Comparison of ENCODE assay signal across 2 cellular contexts in the genomic region with DNA sequence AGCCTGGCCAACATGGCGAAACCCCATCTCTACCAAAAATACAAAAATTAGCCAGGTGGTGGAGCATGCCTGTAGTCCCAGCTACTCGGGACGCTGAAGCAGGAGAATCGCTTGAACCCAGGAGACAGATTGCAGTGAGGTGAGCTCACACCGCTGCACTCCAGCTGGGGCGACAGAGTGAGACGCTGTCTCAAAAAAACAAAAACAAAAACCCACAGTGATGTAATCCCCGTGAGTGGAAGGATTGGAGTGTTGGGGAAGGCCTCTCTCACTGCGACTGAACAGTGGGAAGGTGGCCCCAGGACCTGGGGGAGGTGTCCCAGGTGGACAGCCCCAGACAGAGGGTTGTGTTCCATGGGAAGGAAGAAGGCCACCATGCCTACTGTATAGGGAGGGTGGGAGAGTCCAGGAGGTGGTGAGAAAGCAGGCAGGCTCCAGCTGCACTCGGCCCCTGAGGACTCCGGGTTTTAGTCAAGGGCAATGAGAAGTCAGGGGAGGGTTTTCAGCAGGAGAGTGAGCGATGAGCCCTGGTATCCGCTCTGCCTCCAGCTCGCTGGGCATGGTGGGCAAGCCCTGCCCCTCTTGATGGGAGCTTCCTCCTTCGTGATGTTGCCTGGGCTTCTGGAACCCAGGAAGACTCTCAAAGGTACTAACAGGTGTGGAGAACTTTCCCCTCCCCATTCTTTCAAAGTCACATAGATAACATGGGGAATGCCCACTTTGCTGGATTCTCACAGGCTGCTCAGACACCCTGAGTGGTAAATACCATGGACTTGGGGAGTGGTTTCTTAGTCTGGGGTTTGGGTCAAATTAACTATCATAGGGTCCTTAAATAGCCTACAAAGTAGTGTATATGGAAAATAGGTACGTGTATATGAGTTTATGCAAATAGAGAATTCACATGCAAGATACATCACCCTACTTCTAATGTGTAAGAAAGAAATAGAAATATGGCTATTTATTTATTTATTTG.
TF ChIP-seq lines count a peak whose summit lies in the region.

No MANE protein-coding gene starts in this region.

TF ChIP-seq in GM23338, 12 proteins besides CTCF, POLR2A, EP300 and RAD21 (continued from another document and continues in another):
- TF ChIP-seq, protein P1, sequence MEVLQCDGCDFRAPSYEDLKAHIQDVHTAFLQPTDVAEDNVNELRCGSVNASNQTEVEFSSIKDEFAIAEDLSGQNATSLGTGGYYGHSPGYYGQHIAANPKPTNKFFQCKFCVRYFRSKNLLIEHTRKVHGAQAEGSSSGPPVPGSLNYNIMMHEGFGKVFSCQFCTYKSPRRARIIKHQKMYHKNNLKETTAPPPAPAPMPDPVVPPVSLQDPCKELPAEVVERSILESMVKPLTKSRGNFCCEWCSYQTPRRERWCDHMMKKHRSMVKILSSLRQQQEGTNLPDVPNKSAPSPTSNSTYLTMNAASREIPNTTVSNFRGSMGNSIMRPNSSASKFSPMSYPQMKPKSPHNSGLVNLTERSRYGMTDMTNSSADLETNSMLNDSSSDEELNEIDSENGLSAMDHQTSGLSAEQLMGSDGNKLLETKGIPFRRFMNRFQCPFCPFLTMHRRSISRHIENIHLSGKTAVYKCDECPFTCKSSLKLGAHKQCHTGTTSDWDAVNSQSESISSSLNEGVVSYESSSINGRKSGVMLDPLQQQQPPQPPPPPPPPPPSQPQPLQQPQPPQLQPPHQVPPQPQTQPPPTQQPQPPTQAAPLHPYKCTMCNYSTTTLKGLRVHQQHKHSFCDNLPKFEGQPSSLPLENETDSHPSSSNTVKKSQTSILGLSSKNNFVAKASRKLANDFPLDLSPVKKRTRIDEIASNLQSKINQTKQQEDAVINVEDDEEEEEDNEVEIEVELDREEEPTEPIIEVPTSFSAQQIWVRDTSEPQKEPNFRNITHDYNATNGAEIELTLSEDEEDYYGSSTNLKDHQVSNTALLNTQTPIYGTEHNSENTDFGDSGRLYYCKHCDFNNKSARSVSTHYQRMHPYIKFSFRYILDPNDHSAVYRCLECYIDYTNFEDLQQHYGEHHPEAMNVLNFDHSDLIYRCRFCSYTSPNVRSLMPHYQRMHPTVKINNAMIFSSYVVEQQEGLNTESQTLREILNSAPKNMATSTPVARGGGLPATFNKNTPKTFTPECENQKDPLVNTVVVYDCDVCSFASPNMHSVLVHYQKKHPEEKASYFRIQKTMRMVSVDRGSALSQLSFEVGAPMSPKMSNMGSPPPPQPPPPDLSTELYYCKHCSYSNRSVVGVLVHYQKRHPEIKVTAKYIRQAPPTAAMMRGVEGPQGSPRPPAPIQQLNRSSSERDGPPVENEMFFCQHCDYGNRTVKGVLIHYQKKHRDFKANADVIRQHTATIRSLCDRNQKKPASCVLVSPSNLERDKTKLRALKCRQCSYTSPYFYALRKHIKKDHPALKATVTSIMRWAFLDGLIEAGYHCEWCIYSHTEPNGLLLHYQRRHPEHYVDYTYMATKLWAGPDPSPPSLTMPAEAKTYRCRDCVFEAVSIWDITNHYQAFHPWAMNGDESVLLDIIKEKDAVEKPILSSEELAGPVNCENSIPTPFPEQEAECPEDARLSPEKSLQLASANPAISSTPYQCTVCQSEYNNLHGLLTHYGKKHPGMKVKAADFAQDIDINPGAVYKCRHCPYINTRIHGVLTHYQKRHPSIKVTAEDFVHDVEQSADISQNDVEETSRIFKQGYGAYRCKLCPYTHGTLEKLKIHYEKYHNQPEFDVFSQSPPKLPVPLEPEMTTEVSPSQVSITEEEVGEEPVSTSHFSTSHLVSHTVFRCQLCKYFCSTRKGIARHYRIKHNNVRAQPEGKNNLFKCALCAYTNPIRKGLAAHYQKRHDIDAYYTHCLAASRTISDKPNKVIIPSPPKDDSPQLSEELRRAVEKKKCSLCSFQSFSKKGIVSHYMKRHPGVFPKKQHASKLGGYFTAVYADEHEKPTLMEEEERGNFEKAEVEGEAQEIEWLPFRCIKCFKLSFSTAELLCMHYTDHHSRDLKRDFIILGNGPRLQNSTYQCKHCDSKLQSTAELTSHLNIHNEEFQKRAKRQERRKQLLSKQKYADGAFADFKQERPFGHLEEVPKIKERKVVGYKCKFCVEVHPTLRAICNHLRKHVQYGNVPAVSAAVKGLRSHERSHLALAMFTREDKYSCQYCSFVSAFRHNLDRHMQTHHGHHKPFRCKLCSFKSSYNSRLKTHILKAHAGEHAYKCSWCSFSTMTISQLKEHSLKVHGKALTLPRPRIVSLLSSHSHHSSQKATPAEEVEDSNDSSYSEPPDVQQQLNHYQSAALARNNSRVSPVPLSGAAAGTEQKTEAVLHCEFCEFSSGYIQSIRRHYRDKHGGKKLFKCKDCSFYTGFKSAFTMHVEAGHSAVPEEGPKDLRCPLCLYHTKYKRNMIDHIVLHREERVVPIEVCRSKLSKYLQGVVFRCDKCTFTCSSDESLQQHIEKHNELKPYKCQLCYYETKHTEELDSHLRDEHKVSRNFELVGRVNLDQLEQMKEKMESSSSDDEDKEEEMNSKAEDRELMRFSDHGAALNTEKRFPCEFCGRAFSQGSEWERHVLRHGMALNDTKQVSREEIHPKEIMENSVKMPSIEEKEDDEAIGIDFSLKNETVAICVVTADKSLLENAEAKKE (CRISPR knock-in tag; IDR thresholded peaks at IDR 0.05) = no peak
- no peak for TF ChIP-seq ZNF331 (CRISPR knock-in tag; IDR thresholded peaks at IDR 0.05; ENCODE audit: low read depth)
- no peak for TF ChIP-seq JUNB (IDR thresholded peaks at IDR 0.05; ENCODE audit: unreplicated experiment)
- TF ChIP-seq, protein P2, sequence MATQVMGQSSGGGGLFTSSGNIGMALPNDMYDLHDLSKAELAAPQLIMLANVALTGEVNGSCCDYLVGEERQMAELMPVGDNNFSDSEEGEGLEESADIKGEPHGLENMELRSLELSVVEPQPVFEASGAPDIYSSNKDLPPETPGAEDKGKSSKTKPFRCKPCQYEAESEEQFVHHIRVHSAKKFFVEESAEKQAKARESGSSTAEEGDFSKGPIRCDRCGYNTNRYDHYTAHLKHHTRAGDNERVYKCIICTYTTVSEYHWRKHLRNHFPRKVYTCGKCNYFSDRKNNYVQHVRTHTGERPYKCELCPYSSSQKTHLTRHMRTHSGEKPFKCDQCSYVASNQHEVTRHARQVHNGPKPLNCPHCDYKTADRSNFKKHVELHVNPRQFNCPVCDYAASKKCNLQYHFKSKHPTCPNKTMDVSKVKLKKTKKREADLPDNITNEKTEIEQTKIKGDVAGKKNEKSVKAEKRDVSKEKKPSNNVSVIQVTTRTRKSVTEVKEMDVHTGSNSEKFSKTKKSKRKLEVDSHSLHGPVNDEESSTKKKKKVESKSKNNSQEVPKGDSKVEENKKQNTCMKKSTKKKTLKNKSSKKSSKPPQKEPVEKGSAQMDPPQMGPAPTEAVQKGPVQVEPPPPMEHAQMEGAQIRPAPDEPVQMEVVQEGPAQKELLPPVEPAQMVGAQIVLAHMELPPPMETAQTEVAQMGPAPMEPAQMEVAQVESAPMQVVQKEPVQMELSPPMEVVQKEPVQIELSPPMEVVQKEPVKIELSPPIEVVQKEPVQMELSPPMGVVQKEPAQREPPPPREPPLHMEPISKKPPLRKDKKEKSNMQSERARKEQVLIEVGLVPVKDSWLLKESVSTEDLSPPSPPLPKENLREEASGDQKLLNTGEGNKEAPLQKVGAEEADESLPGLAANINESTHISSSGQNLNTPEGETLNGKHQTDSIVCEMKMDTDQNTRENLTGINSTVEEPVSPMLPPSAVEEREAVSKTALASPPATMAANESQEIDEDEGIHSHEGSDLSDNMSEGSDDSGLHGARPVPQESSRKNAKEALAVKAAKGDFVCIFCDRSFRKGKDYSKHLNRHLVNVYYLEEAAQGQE (IDR thresholded peaks at IDR 0.05; ENCODE audit: unreplicated experiment) = no peak
- TF ChIP-seq EZH2phosphoT487 (IDR thresholded peaks at IDR 0.05; ENCODE audit: unreplicated experiment) = no peak
- TF ChIP-seq CREB1 (CRISPR knock-in tag; IDR thresholded peaks at IDR 0.05; ENCODE audit: low read depth) = no peak
- no peak for TF ChIP-seq STAT1 (IDR thresholded peaks at IDR 0.05; ENCODE audit: unreplicated experiment)
- no peak for TF ChIP-seq NANOG (IDR thresholded peaks at IDR 0.05; ENCODE audit: borderline replicate concordance)

TF ChIP-seq in WTC11, 78 proteins besides CTCF, POLR2A, EP300 and RAD21 (continued from another document):
- TF ChIP-seq SMAD3 (CRISPR knock-in tag; IDR thresholded peaks at IDR 0.05; ENCODE audit: borderline replicate concordance) = no peak
- TF ChIP-seq, protein P3, sequence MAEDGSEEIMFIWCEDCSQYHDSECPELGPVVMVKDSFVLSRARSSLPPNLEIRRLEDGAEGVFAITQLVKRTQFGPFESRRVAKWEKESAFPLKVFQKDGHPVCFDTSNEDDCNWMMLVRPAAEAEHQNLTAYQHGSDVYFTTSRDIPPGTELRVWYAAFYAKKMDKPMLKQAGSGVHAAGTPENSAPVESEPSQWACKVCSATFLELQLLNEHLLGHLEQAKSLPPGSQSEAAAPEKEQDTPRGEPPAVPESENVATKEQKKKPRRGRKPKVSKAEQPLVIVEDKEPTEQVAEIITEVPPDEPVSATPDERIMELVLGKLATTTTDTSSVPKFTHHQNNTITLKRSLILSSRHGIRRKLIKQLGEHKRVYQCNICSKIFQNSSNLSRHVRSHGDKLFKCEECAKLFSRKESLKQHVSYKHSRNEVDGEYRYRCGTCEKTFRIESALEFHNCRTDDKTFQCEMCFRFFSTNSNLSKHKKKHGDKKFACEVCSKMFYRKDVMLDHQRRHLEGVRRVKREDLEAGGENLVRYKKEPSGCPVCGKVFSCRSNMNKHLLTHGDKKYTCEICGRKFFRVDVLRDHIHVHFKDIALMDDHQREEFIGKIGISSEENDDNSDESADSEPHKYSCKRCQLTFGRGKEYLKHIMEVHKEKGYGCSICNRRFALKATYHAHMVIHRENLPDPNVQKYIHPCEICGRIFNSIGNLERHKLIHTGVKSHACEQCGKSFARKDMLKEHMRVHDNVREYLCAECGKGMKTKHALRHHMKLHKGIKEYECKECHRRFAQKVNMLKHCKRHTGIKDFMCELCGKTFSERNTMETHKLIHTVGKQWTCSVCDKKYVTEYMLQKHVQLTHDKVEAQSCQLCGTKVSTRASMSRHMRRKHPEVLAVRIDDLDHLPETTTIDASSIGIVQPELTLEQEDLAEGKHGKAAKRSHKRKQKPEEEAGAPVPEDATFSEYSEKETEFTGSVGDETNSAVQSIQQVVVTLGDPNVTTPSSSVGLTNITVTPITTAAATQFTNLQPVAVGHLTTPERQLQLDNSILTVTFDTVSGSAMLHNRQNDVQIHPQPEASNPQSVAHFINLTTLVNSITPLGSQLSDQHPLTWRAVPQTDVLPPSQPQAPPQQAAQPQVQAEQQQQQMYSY (CRISPR knock-in tag; IDR thresholded peaks at IDR 0.05) = peak; percentile 62
